Comparison of ENCODE assay signal across 38 cellular contexts in the genomic region with DNA sequence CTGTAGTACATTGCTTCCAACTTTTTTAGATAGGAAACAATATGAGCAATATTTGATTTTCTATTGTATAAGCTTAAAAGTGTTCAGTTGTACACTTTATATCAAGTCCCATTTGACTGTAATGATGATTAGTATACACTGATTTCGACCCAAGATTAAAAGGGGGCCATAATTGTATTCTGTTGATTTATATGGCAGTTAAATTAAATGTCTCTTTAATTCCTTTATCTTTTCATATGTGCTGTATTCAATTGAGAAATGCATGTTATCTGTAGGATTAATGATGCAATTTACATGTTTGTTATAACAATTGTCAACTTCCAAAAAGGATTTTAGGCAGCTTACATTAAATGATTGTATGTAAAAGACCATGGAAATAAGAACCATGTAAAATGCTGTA.
"Had no signal": no experiment of that assay in that cellular context is flagged by ENCODE, and none has a peak within 500 bp of the region (broad histone marks: within the 10 kb centered on the region; RNA-seq: fewer than 3 reads in every experiment).

No MANE protein-coding gene starts in this region.

- ATAC-seq: activated CD8-positive, alpha-beta T cell treated with anti-CD3 and anti-CD28 coated beads for 36 hours; activated naive CD8-positive, alpha-beta T cell treated with anti-CD3 and anti-CD28 coated beads, Interleukin-2, amount 50 U/mL, for 24 hours; activated T-helper 17 cell treated with anti-CD3 and anti-CD28 coated beads, Interleukin-2, amount 50 U/mL, for 72 hours had no signal

- H3K4me1 ChIP-seq: ascending aorta had no signal

- H3K9me3 Mint-ChIP-seq: activated B cell treated with CpG ODN at 0.5 μM for 24 hours; activated CD4-positive, alpha-beta memory T cell treated with anti-CD3 and anti-CD28 coated beads for 36 hours; activated CD4-positive, alpha-beta T cell treated with anti-CD3 and anti-CD28 coated beads, Interleukin-2, amount 10 ng/mL, durations not matched to agents 24 days and 14 days; activated CD8-positive, alpha-beta T cell treated with anti-CD3 and anti-CD28 coated beads for 36 hours; activated naive CD4-positive, alpha-beta T cell treated with anti-CD3 and anti-CD28 coated beads, Interleukin-2, amount 10 ng/mL, durations not matched to agents 7 days and 5 days; activated naive CD4-positive, alpha-beta T cell treated with anti-CD3 and anti-CD28 coated beads, Interleukin-2, amount 50 U/mL, for 24 hours; activated naive CD8-positive, alpha-beta T cell treated with anti-CD3 and anti-CD28 coated beads, Interleukin-2, amount 50 U/mL, for 24 hours; activated T-helper 1 cell treated with anti-CD3 and anti-CD28 coated beads, Interleukin-12 subunit alpha, Interleukin-12 subunit beta, Interleukin-2, Interleukin-4 antibody, amounts not matched to agents 30 ng/mL and 10 ng/mL and 1 ng/mL, durations not matched to agents 14 hours and 24 hours and 36 hours; activated T-helper 17 cell treated with anti-CD3 and anti-CD28 coated beads, Interleukin-2, amount 50 U/mL, for 72 hours; central memory CD8-positive, alpha-beta T cell; T-helper 1 cell treated with Interleukin-12 subunit alpha and Interleukin-12 subunit beta and Interleukin-4 antibody, amounts not matched to agents 30 μg/mL and 1 μg/mL, for 36 hours; T-helper 2 cell treated with Interferon-gamma antibody and Interleukin-4, amounts not matched to agents 5 μg/mL and 100 μg/mL, for 36 hours had no signal

- H3K9me3 ChIP-seq: ascending aorta had no signal

- H3K27ac Mint-ChIP-seq: activated B cell treated with CpG ODN at 0.5 μM for 24 hours; activated CD4-positive, alpha-beta memory T cell treated with anti-CD3 and anti-CD28 coated beads for 36 hours; activated CD4-positive, alpha-beta T cell treated with anti-CD3 and anti-CD28 coated beads, Interleukin-2, amount 10 ng/mL, durations not matched to agents 24 days and 14 days; activated CD8-positive, alpha-beta T cell treated with anti-CD3 and anti-CD28 coated beads for 36 hours; activated naive CD4-positive, alpha-beta T cell treated with anti-CD3 and anti-CD28 coated beads, Interleukin-2, amount 10 ng/mL, durations not matched to agents 7 days and 5 days; activated naive CD4-positive, alpha-beta T cell treated with anti-CD3 and anti-CD28 coated beads, Interleukin-2, amount 50 U/mL, for 24 hours; activated naive CD8-positive, alpha-beta T cell; activated naive CD8-positive, alpha-beta T cell treated with anti-CD3 and anti-CD28 coated beads, Interleukin-2, amount 10 ng/mL, durations not matched to agents 7 days and 5 days; activated naive CD8-positive, alpha-beta T cell treated with anti-CD3 and anti-CD28 coated beads, Interleukin-2, amount 50 U/mL, for 24 hours; activated T-helper 1 cell treated with anti-CD3 and anti-CD28 coated beads, Interleukin-12 subunit alpha, Interleukin-12 subunit beta, Interleukin-2, Interleukin-4 antibody, amounts not matched to agents 30 ng/mL and 10 ng/mL and 1 ng/mL, durations not matched to agents 14 hours and 24 hours and 36 hours; activated T-helper 17 cell treated with anti-CD3 and anti-CD28 coated beads, Interleukin-2, amount 50 U/mL, for 72 hours; brain; T-helper 1 cell treated with Interleukin-12 subunit alpha and Interleukin-12 subunit beta and Interleukin-4 antibody, amounts not matched to agents 30 μg/mL and 1 μg/mL, for 36 hours; T-helper 2 cell treated with Interferon-gamma antibody and Interleukin-4, amounts not matched to agents 5 μg/mL and 100 μg/mL, for 36 hours had no signal

- DNase-seq: activated B cell treated with CpG ODN at 0.5 μM for 24 hours; activated CD4-positive, alpha-beta memory T cell treated with anti-CD3 and anti-CD28 coated beads for 36 hours; activated CD4-positive, alpha-beta T cell treated with anti-CD3 and anti-CD28 coated beads for 4 hours; activated CD4-positive, alpha-beta T cell treated with anti-CD3 and anti-CD28 coated beads, Interleukin-2, amount 10 ng/mL, durations not matched to agents 24 days and 14 days; activated CD4-positive, alpha-beta T cell treated with anti-CD3 and anti-CD28 coated beads, Interleukin-2, amount 50 U/mL, for 1 hour; activated CD4-positive, alpha-beta T cell treated with anti-CD3 and anti-CD28 coated beads, Interleukin-2, amount 50 U/mL, for 4 hours; activated CD4-positive, CD25-positive, alpha-beta regulatory T cell treated with anti-CD3 and anti-CD28 coated beads, Interleukin-2, amount 50 U/mL, for 72 hours; activated CD8-positive, alpha-beta memory T cell treated with anti-CD3 and anti-CD28 coated beads, Interleukin-2, amount 50 U/mL, for 4 hours; activated CD8-positive, alpha-beta T cell treated with anti-CD3 and anti-CD28 coated beads for 36 hours; activated effector memory CD4-positive, alpha-beta T cell treated with anti-CD3 and anti-CD28 coated beads, Interleukin-2, amount 50 U/mL, for 16 hours; activated gamma-delta T cell treated with Interleukin-2 at 50 U/mL for 16 hours; activated naive CD4-positive, alpha-beta T cell treated with anti-CD3 and anti-CD28 coated beads, Interleukin-2, amount 10 ng/mL, durations not matched to agents 7 days and 5 days; activated naive CD4-positive, alpha-beta T cell treated with Interleukin-2 at 50 U/mL for 16 hours; activated naive CD8-positive, alpha-beta T cell treated with anti-CD3 and anti-CD28 coated beads, Interleukin-2, amount 10 ng/mL, durations not matched to agents 7 days and 5 days; activated naive CD8-positive, alpha-beta T cell treated with anti-CD3 and anti-CD28 coated beads, Interleukin-2, amount 50 U/mL, for 24 hours; activated T-cell treated with anti-CD3 and anti-CD28 coated beads for 4 hours; activated T-cell treated with anti-CD3 and anti-CD28 coated beads, Interleukin-2, amount 50 U/mL, for 1 hour; activated T-cell treated with anti-CD3 and anti-CD28 coated beads, Interleukin-2, amount 50 U/mL, for 48 hours; amygdala; anterior cingulate cortex; caudate nucleus; cerebellar nuclear complex; T-helper 1 cell; T-helper 2 cell; T-helper 9 cell had no signal

- H3K27me3 ChIP-seq: ascending aorta, cardiac muscle cell had no signal

- H3K36me3 ChIP-seq: ascending aorta, cardiac muscle cell had no signal

- H3K27ac ChIP-seq: ascending aorta, cardiac muscle cell, VCaP had no signal

- H3K4me3 ChIP-seq: ascending aorta, cardiac muscle cell had no signal

- H3K4me3 Mint-ChIP-seq: activated B cell treated with CpG ODN at 0.5 μM for 24 hours; activated CD4-positive, alpha-beta memory T cell treated with anti-CD3 and anti-CD28 coated beads for 36 hours; activated CD4-positive, alpha-beta T cell treated with anti-CD3 and anti-CD28 coated beads, Interleukin-2, amount 10 ng/mL, durations not matched to agents 24 days and 14 days; activated CD8-positive, alpha-beta T cell treated with anti-CD3 and anti-CD28 coated beads for 36 hours; activated naive CD4-positive, alpha-beta T cell treated with anti-CD3 and anti-CD28 coated beads, Interleukin-2, amount 10 ng/mL, durations not matched to agents 7 days and 5 days; activated naive CD4-positive, alpha-beta T cell treated with anti-CD3 and anti-CD28 coated beads, Interleukin-2, amount 50 U/mL, for 24 hours; activated naive CD8-positive, alpha-beta T cell; activated naive CD8-positive, alpha-beta T cell treated with anti-CD3 and anti-CD28 coated beads, Interleukin-2, amount 10 ng/mL, durations not matched to agents 7 days and 5 days; activated naive CD8-positive, alpha-beta T cell treated with anti-CD3 and anti-CD28 coated beads, Interleukin-2, amount 50 U/mL, for 24 hours; activated T-helper 1 cell treated with anti-CD3 and anti-CD28 coated beads, Interleukin-12 subunit alpha, Interleukin-12 subunit beta, Interleukin-2, Interleukin-4 antibody, amounts not matched to agents 30 ng/mL and 10 ng/mL and 1 ng/mL, durations not matched to agents 14 hours and 24 hours and 36 hours; activated T-helper 17 cell treated with anti-CD3 and anti-CD28 coated beads, Interleukin-2, amount 50 U/mL, for 72 hours; brain; central memory CD8-positive, alpha-beta T cell; T-helper 1 cell treated with Interleukin-12 subunit alpha and Interleukin-12 subunit beta and Interleukin-4 antibody, amounts not matched to agents 30 μg/mL and 1 μg/mL, for 36 hours; T-helper 2 cell treated with Interferon-gamma antibody and Interleukin-4, amounts not matched to agents 5 μg/mL and 100 μg/mL, for 36 hours had no signal

- H3K4me1 Mint-ChIP-seq: activated B cell treated with CpG ODN at 0.5 μM for 24 hours; activated naive CD4-positive, alpha-beta T cell treated with anti-CD3 and anti-CD28 coated beads, Interleukin-2, amount 50 U/mL, for 24 hours; activated T-helper 17 cell treated with anti-CD3 and anti-CD28 coated beads, Interleukin-2, amount 50 U/mL, for 72 hours had no signal

- FAIRE-seq: bronchial epithelial cell, TTC549 had no signal

- H3K27me3 Mint-ChIP-seq: activated B cell treated with CpG ODN at 0.5 μM for 24 hours; activated CD4-positive, alpha-beta memory T cell treated with anti-CD3 and anti-CD28 coated beads for 36 hours; activated CD4-positive, alpha-beta T cell treated with anti-CD3 and anti-CD28 coated beads, Interleukin-2, amount 10 ng/mL, durations not matched to agents 24 days and 14 days; activated CD8-positive, alpha-beta T cell treated with anti-CD3 and anti-CD28 coated beads for 36 hours; activated naive CD4-positive, alpha-beta T cell treated with anti-CD3 and anti-CD28 coated beads, Interleukin-2, amount 10 ng/mL, durations not matched to agents 7 days and 5 days; activated naive CD4-positive, alpha-beta T cell treated with anti-CD3 and anti-CD28 coated beads, Interleukin-2, amount 50 U/mL, for 24 hours; activated naive CD8-positive, alpha-beta T cell; activated naive CD8-positive, alpha-beta T cell treated with anti-CD3 and anti-CD28 coated beads, Interleukin-2, amount 10 ng/mL, durations not matched to agents 7 days and 5 days; activated naive CD8-positive, alpha-beta T cell treated with anti-CD3 and anti-CD28 coated beads, Interleukin-2, amount 50 U/mL, for 24 hours; activated T-helper 17 cell treated with anti-CD3 and anti-CD28 coated beads, Interleukin-2, amount 50 U/mL, for 72 hours; brain; central memory CD8-positive, alpha-beta T cell had no signal
